ENCODE assay signal across 1 cellular context in the genomic region with DNA sequence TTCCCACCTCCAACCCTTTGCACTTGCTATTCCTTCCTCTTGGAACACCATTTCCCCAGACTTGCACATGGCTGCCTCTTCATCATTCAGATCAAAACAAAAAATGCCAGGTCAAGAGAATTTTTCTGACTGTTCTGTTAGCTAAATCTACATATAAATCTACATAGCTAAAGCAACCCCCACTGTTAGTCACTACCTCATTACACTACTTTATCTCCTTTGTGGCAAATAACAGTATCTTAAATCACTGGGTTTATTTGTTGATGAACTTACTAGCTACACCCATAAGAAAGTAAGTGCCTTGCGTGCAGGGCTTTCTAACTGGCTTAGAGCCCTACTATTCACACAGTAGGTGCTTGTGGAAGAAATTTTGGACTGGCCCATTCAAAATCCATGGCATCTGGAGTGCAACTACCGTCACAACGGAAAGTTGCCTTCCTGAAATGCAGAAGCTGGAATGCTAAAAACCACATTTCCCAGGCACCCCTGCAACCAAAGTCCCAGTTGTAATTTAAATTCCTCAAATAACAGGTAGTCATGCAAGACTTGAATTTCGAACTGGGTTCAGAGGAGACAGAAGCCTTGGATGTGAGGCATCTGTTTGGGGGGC.
TF ChIP-seq lines count a peak whose summit lies in the region.

No MANE protein-coding gene starts in this region.

TF ChIP-seq in GM23338, 12 proteins besides CTCF, POLR2A, EP300 and RAD21:
- TF ChIP-seq STAT1 (IDR thresholded peaks at IDR 0.05; ENCODE audit: unreplicated experiment) (no peak), ZNF114 (CRISPR knock-in tag; IDR thresholded peaks at IDR 0.05) (no peak), POLR2AphosphoS5 (IDR thresholded peaks at IDR 0.05; ENCODE audit: low read depth) (no peak), EZH2 (IDR thresholded peaks at IDR 0.05; ENCODE audit: low read depth, unreplicated experiment) (no peak), ZNF331 (CRISPR knock-in tag; IDR thresholded peaks at IDR 0.05; ENCODE audit: low read depth) (no peak)
- TF ChIP-seq, protein P1, sequence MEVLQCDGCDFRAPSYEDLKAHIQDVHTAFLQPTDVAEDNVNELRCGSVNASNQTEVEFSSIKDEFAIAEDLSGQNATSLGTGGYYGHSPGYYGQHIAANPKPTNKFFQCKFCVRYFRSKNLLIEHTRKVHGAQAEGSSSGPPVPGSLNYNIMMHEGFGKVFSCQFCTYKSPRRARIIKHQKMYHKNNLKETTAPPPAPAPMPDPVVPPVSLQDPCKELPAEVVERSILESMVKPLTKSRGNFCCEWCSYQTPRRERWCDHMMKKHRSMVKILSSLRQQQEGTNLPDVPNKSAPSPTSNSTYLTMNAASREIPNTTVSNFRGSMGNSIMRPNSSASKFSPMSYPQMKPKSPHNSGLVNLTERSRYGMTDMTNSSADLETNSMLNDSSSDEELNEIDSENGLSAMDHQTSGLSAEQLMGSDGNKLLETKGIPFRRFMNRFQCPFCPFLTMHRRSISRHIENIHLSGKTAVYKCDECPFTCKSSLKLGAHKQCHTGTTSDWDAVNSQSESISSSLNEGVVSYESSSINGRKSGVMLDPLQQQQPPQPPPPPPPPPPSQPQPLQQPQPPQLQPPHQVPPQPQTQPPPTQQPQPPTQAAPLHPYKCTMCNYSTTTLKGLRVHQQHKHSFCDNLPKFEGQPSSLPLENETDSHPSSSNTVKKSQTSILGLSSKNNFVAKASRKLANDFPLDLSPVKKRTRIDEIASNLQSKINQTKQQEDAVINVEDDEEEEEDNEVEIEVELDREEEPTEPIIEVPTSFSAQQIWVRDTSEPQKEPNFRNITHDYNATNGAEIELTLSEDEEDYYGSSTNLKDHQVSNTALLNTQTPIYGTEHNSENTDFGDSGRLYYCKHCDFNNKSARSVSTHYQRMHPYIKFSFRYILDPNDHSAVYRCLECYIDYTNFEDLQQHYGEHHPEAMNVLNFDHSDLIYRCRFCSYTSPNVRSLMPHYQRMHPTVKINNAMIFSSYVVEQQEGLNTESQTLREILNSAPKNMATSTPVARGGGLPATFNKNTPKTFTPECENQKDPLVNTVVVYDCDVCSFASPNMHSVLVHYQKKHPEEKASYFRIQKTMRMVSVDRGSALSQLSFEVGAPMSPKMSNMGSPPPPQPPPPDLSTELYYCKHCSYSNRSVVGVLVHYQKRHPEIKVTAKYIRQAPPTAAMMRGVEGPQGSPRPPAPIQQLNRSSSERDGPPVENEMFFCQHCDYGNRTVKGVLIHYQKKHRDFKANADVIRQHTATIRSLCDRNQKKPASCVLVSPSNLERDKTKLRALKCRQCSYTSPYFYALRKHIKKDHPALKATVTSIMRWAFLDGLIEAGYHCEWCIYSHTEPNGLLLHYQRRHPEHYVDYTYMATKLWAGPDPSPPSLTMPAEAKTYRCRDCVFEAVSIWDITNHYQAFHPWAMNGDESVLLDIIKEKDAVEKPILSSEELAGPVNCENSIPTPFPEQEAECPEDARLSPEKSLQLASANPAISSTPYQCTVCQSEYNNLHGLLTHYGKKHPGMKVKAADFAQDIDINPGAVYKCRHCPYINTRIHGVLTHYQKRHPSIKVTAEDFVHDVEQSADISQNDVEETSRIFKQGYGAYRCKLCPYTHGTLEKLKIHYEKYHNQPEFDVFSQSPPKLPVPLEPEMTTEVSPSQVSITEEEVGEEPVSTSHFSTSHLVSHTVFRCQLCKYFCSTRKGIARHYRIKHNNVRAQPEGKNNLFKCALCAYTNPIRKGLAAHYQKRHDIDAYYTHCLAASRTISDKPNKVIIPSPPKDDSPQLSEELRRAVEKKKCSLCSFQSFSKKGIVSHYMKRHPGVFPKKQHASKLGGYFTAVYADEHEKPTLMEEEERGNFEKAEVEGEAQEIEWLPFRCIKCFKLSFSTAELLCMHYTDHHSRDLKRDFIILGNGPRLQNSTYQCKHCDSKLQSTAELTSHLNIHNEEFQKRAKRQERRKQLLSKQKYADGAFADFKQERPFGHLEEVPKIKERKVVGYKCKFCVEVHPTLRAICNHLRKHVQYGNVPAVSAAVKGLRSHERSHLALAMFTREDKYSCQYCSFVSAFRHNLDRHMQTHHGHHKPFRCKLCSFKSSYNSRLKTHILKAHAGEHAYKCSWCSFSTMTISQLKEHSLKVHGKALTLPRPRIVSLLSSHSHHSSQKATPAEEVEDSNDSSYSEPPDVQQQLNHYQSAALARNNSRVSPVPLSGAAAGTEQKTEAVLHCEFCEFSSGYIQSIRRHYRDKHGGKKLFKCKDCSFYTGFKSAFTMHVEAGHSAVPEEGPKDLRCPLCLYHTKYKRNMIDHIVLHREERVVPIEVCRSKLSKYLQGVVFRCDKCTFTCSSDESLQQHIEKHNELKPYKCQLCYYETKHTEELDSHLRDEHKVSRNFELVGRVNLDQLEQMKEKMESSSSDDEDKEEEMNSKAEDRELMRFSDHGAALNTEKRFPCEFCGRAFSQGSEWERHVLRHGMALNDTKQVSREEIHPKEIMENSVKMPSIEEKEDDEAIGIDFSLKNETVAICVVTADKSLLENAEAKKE (CRISPR knock-in tag; IDR thresholded peaks at IDR 0.05), result no peak
- TF ChIP-seq, protein P2, sequence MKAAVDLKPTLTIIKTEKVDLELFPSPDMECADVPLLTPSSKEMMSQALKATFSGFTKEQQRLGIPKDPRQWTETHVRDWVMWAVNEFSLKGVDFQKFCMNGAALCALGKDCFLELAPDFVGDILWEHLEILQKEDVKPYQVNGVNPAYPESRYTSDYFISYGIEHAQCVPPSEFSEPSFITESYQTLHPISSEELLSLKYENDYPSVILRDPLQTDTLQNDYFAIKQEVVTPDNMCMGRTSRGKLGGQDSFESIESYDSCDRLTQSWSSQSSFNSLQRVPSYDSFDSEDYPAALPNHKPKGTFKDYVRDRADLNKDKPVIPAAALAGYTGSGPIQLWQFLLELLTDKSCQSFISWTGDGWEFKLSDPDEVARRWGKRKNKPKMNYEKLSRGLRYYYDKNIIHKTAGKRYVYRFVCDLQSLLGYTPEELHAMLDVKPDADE (IDR thresholded peaks at IDR 0.05), result no peak
- TF ChIP-seq, protein P3, sequence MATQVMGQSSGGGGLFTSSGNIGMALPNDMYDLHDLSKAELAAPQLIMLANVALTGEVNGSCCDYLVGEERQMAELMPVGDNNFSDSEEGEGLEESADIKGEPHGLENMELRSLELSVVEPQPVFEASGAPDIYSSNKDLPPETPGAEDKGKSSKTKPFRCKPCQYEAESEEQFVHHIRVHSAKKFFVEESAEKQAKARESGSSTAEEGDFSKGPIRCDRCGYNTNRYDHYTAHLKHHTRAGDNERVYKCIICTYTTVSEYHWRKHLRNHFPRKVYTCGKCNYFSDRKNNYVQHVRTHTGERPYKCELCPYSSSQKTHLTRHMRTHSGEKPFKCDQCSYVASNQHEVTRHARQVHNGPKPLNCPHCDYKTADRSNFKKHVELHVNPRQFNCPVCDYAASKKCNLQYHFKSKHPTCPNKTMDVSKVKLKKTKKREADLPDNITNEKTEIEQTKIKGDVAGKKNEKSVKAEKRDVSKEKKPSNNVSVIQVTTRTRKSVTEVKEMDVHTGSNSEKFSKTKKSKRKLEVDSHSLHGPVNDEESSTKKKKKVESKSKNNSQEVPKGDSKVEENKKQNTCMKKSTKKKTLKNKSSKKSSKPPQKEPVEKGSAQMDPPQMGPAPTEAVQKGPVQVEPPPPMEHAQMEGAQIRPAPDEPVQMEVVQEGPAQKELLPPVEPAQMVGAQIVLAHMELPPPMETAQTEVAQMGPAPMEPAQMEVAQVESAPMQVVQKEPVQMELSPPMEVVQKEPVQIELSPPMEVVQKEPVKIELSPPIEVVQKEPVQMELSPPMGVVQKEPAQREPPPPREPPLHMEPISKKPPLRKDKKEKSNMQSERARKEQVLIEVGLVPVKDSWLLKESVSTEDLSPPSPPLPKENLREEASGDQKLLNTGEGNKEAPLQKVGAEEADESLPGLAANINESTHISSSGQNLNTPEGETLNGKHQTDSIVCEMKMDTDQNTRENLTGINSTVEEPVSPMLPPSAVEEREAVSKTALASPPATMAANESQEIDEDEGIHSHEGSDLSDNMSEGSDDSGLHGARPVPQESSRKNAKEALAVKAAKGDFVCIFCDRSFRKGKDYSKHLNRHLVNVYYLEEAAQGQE (IDR thresholded peaks at IDR 0.05; ENCODE audit: unreplicated experiment), result no peak
TF ChIP-seq in GM23338: peak in this region for 0.
